ENCODE assay signal across 8 cellular contexts in the genomic region with DNA sequence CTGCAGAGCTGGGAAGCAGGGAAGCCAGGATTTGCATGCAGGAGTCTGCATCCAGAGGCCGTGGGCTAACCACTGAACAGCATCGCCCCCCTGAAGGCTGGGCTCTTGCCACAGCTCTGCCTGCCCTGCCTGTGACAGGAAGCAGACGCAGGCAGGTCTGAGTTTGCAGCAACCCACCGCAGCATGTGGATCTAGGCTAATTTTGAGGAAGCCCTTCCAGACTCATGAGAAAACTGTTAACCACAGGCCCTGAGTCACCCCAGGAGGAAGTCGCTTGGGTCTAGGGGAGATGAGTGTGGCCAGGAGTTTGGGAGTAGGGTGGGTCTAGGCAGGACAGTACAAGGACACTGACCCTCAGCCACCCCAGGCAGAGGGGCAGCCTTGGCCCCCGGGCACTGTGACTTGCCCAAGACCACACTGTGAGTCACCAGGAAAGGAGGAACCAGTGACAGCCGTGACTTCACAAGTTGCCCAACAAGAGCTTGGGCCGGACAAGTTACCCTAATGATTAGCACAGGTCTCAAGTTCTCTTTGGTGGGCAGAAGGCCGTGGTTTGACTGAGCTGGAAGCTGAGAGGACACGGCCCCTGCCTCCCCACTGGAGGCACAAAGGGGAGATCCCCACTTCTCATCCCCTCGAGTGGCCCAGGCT. TPM values are rescaled to one million over a fixed set of nuclear protein-coding genes. Genes with fewer than 3 reads are reported as not detected.
DNase-seq lines count a peak whose midpoint lies in the region; ATAC-seq and TF ChIP-seq lines count a peak whose summit lies in the region.

No MANE protein-coding gene starts in this region.

- H3K9me3 Mint-ChIP-seq in T-cell, result no peaks in the 10 kb centered on the region

- no peak overlapping the region for H3K4me3 ChIP-seq in astrocyte of the cerebellum (ENCODE audit: low read depth, low read length)
- no peak overlapping the region for H3K4me3 ChIP-seq in kidney epithelial cell (ENCODE audit: low read depth, low read length)
- H3K4me3 ChIP-seq in H7 (ENCODE audit: insufficient read depth, low read depth, low read length), result no peak overlapping the region

- H3K36me3 ChIP-seq in kidney epithelial cell (ENCODE audit: control insufficient read depth, insufficient read depth, low read length) (no peaks in the 10 kb centered on the region), H7 (replicated peaks; ENCODE audit: control insufficient read depth, insufficient read depth, low read length) (no peaks in the 10 kb centered on the region)

- H3K36me3 Mint-ChIP-seq in T-cell, result peaks cover 25% of the 10 kb centered on the region

- CTCF ChIA-PET in T-cell (lab: Charles Lee), result interaction anchor here (0.6 to 3.5 kb wide), 5 partner anchors 13 to 38 kb away, joined by 3 to 25 read pairs (median 6); no protein-coding TSS in a partner anchor

- peak; percentile 90 for DNase-seq in H4 (ENCODE audit: low spot score)
- peak; percentile 43 to 82 (median 70) for DNase-seq in T-cell
- peak; percentile 83 for DNase-seq in astrocyte of the cerebellum (ENCODE audit: low read depth)
- DNase-seq in kidney epithelial cell (ENCODE audit: low read depth), result peak; percentile 87
- peak in 2 of 3 donors; percentile 49 to 52 for DNase-seq in stimulated activated CD4-positive, alpha-beta T cell treated with anti-CD3 and anti-CD28 coated beads, TNF-alpha, amount 100 ng/mL, for 1 hour (ENCODE audit: low read depth in 3 of 3, low spot score in 1 of 3)
- DNase-seq in H7, result no peak

- POLR2A ChIA-PET in T-cell (lab: Charles Lee), result interaction anchor here (1.9 to 3.4 kb wide), 4 partner anchors 11 to 38 kb away, joined by 5 to 27 read pairs (median 13); no protein-coding TSS in a partner anchor

- H3K27ac Mint-ChIP-seq in T-cell, result peak overlapping the region; percentile 96 to 98

- in situ Hi-C loops in astrocyte of the cerebellum (cut with HindIII; ENCODE audit: low sequenced_read_pairs), result no loop called here

- no peaks in the 10 kb centered on the region for H3K27me3 ChIP-seq in kidney epithelial cell (ENCODE audit: control insufficient read depth, insufficient read depth, low read length)
- H3K27me3 ChIP-seq in H7 (ENCODE audit: control insufficient read depth, insufficient read depth, low read length), result no peaks in the 10 kb centered on the region; the same call in 1 of the 2 replicates

- no peak for TF ChIP-seq CTCF in astrocyte of the cerebellum (IDR thresholded peaks at IDR 0.05; ENCODE audit: low read depth, low read length, missing control alignments)
- TF ChIP-seq CTCF in kidney epithelial cell (IDR thresholded peaks at IDR 0.05; ENCODE audit: insufficient read depth, low read length, poor library complexity, severe bottlenecking), result no peak

- ATAC-seq in T-cell (replicated peaks in 1 of 4) (peak; percentile 65 to 71 (median 68)), HG02870 (IDR thresholded peaks at IDR 0.05; ENCODE audit: unreplicated experiment) (no peak), HG02763 (IDR thresholded peaks at IDR 0.05; ENCODE audit: unreplicated experiment) (no peak)

- peaks cover 77 to 94% (median 87%) of the 10 kb centered on the region in 3 donors for H3K4me1 Mint-ChIP-seq in T-cell

- peak overlapping the region; percentile 98 to 100 (median 99) for H3K4me3 Mint-ChIP-seq in T-cell

- H3K27me3 Mint-ChIP-seq in T-cell, result no peaks in the 10 kb centered on the region

RNA-seq across cellular contexts. Expression of a gene that starts 0.9 kb away (rescaled TPM):
- total RNA-seq in H4 (2014; rRNA removed; shearing (Covaris generic)), result 0.10 TPM in 1 of 2 replicates, not detected in the other
- total RNA-seq in T-cell, result 100 to 1,000 TPM; 529 to 586 (median 559) TPM
- total RNA-seq in kidney epithelial cell, result 2.6 and 3.1 TPM in 2 replicates
- 0.26 and 0.28 TPM in 2 replicates for total RNA-seq in H7 (2014; rRNA removed; shearing (Covaris generic))

RNA-seq across cellular contexts. Expression of a gene that starts 33.3 kb away (rescaled TPM):
- total RNA-seq in H4 (2014; rRNA removed; shearing (Covaris generic)), result 0.06 and 0.51 TPM in 2 replicates
- total RNA-seq in T-cell, result 1 to 10 TPM in 2 of 5 donors, under 1 TPM in 3; 0.20 to 5.5 (median 0.60) TPM
- 0.04 TPM in 1 of 2 replicates, not detected in the other for total RNA-seq in kidney epithelial cell
- 0.26 and 0.76 TPM in 2 replicates for total RNA-seq in H7 (2014; rRNA removed; shearing (Covaris generic))

Comparison
In these comparisons a context has a peak if more than half of its experiments do, and no peak if none do; other contexts are left out.
1. ATAC-seq: peak in T-cell (4 of 4); none in HG02870 (single experiment) and HG02763 (single experiment).
2. RNA of a gene that starts 0.9 kb away (total RNA-seq): 529 to 586 TPM in T-cell; 2.6 to 3.1 TPM in kidney epithelial cell, 0.26 to 0.28 TPM in H7 and 0.10 TPM in H4; every median in the first group is over 100 times any median in the second.